8 cellular contexts compared by ENCODE assay signal in the genomic region with DNA sequence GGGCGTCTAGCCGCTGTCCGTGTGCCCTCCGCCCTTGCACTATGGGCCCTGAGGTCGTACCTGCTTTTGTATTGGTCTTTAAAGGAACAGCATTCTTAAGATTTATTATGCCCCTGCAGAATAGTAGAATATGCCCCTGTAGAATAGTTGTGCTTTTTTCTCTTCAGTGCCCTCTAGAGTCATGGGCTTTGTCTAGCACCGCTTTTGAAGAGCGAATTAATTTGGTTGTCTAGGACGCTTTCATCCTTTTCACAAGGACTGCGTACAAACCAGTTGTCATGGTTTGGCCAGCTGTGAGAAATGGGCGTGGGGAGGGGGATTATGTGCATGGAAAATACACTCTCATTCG. TPM values are rescaled to one million over a fixed set of nuclear protein-coding genes. Genes with fewer than 3 reads are reported as not detected.
DNase-seq lines count a peak whose midpoint lies in the region; ATAC-seq and TF ChIP-seq lines count a peak whose summit lies in the region.

No MANE protein-coding gene starts in this region.

- H3K4me1 ChIP-seq in mucosa of descending colon (ENCODE audit: low read depth), result peaks cover 28% of the 10 kb centered on the region

- no peaks in the 10 kb centered on the region for H3K9me3 ChIP-seq in mucosa of descending colon

- peak overlapping the region; percentile 99 for H3K4me3 ChIP-seq in mucosa of descending colon

- intact Hi-C loops in mucosa of descending colon (cut with DNase I, micrococcal nuclease), result no loop called here

- DNase-seq in AG09319 (ENCODE audit: extremely low read depth, low read depth) (no peak), NCI-H446 (lab: John Stamatoyannopoulos, UW) (peak; percentile 31 to 49), epithelial cell of prostate (ENCODE audit: low read depth, low spot score) (no peak), mucosa of descending colon (peak in 1 of 3 donors; percentile 43), ureter (ENCODE audit: low spot score) (peak; percentile 46)
- DNase-seq in activated CD4-positive, alpha-beta T cell treated with anti-CD3 and anti-CD28 coated beads, Interleukin-2, amount 50 U/mL, for 1 hour, result peak; percentile 34

- peaks cover 22% of the 10 kb centered on the region for H3K36me3 ChIP-seq in mucosa of descending colon (ENCODE audit: low read depth)

- peak overlapping the region; percentile 97 for H3K27ac ChIP-seq in epithelial cell of prostate

- TF ChIP-seq CTCF in AG09319 (IDR thresholded peaks at IDR 0.05; ENCODE audit: low read depth, low read length) (peak; percentile 57), mucosa of descending colon (IDR thresholded peaks at IDR 0.05) (peak; percentile 8)

- ATAC-seq in GM18511 (IDR thresholded peaks at IDR 0.05; ENCODE audit: unreplicated experiment) (peak; percentile 28), HG03378 (IDR thresholded peaks at IDR 0.05; ENCODE audit: unreplicated experiment) (peak; percentile 21), mucosa of descending colon (peak; percentile 30)

RNA-seq across cellular contexts. Expression of a gene that starts 0.6 kb away (rescaled TPM):
- 10 to 100 TPM; 37.1 to 50.8 (median 43.3) TPM for total RNA-seq in mucosa of descending colon
- total RNA-seq in ureter, result 71.6 TPM

RNA-seq across cellular contexts. Expression of a gene that starts 1.3 kb away (rescaled TPM):
- total RNA-seq in mucosa of descending colon (100 to 1,000 TPM; 464 to 736 (median 551) TPM), ureter (1,008 TPM)

RNA-seq across cellular contexts. Expression of a gene that starts 10.5 kb away (rescaled TPM):
- total RNA-seq in mucosa of descending colon (10 to 100 TPM; 10.8 to 13.5 (median 11.8) TPM), ureter (27.6 TPM)

RNA-seq across cellular contexts. Expression of a gene that starts 58.5 kb away (rescaled TPM):
- 1 to 10 TPM; 4.4 to 4.6 (median 4.6) TPM for total RNA-seq in mucosa of descending colon
- 11.0 TPM for total RNA-seq in ureter

Comparison
In these comparisons a context has a peak if more than half of its experiments do, and no peak if none do; other contexts are left out.
1. DNase-seq: peak in NCI-H446 (2 of 2), activated CD4-positive, alpha-beta T cell treated with anti-CD3 and anti-CD28 coated beads, Interleukin-2, amount 50 U/mL, for 1 hour (single experiment) and ureter (single experiment); none in AG09319 (single experiment) and epithelial cell of prostate (single experiment).
2. Peak in every context shown above with its lines, with median percentiles within 50 percentile points of each other: ATAC-seq.